29 cellular contexts compared by ENCODE assay signal in genomic region chr1:215282557-215282956, GRCh38.
A peak's percentile ranks its signal among the peaks of the same experiment; 100 is the strongest.
DNase-seq lines count a peak whose midpoint lies in the region; ATAC-seq, FAIRE-seq and TF ChIP-seq lines count a peak whose summit lies in the region.
"Had no signal": no experiment of that assay in that cellular context is flagged by ENCODE, and none has a peak within 500 bp of the region (broad histone marks: within the 10 kb centered on the region; RNA-seq: fewer than 3 reads in every experiment).

No MANE protein-coding gene starts in this region.

- H3K4me3 Mint-ChIP-seq in HFFc6 (peak overlapping the region; percentile 55), astrocyte (ENCODE audit: unreplicated experiment) (no peak overlapping the region)
- H3K4me3 Mint-ChIP-seq: activated CD4-positive, alpha-beta T cell treated with anti-CD3 and anti-CD28 coated beads, Interleukin-2, amount 10 ng/mL, durations not matched to agents 7 days and 5 days; activated T-cell treated with anti-CD3 and anti-CD28 coated beads, Interleukin-2, amount 50 U/mL, for 4 hours; IgD-negative memory B cell; nephron; WTC11 had no signal

- H3K4me1 ChIP-seq in A673 (ENCODE audit: insufficient read depth, low read length, poor library complexity, severe bottlenecking) (no peaks in the 10 kb centered on the region), astrocyte (ENCODE audit: insufficient read depth, low read length) (no peaks in the 10 kb centered on the region), ascending aorta (no peaks in the 10 kb centered on the region)
- H3K4me1 ChIP-seq: BLaER1, esophagus muscularis mucosa, left ventricle myocardium inferior, tibial nerve had no signal

- no peaks in the 10 kb centered on the region for H3K27me3 ChIP-seq in A673 (replicated peaks; ENCODE audit: insufficient read depth, low read depth, low read length, poor library complexity)
- H3K27me3 ChIP-seq in astrocyte (ENCODE audit: insufficient read depth, low read length): no peaks in the 10 kb centered on the region
- no peaks in the 10 kb centered on the region for H3K27me3 ChIP-seq in ascending aorta
- H3K27me3 ChIP-seq: BLaER1, esophagus muscularis mucosa, tibial nerve had no signal

- peak; percentile 64 for FAIRE-seq in astrocyte (lab: Jason Lieb, UNC)

- TF ChIP-seq CTCF in A673 (conservative IDR thresholded peaks at IDR 0.05; ENCODE audit: low read depth, low read length): no peak
- TF ChIP-seq CTCF in HFFc6 (IDR thresholded peaks at IDR 0.05): no peak
- TF ChIP-seq CTCF in astrocyte (IDR thresholded peaks at IDR 0.05; ENCODE audit: insufficient read depth, low read depth, low read length): no peak
- no peak for TF ChIP-seq CTCF in ascending aorta (IDR thresholded peaks at IDR 0.05)

- H3K36me3 Mint-ChIP-seq in HFFc6 (ENCODE audit: low read depth) (no peaks in the 10 kb centered on the region; the same call in 1 of the 2 replicates), astrocyte (ENCODE audit: low read depth, unreplicated experiment) (no peaks in the 10 kb centered on the region)
- H3K36me3 Mint-ChIP-seq: IgD-negative memory B cell, WTC11 had no signal

- H3K36me3 ChIP-seq in A673 (ENCODE audit: insufficient read depth, low read length, poor library complexity, severe bottlenecking) (no peaks in the 10 kb centered on the region), astrocyte (ENCODE audit: insufficient read depth, low read length) (no peaks in the 10 kb centered on the region), ascending aorta (no peaks in the 10 kb centered on the region)
- H3K36me3 ChIP-seq: BLaER1, esophagus muscularis mucosa, left ventricle myocardium inferior, tibial nerve had no signal

- H3K9me3 ChIP-seq in A673 (ENCODE audit: low read depth, low read length, poor library complexity, severe bottlenecking) (no peaks in the 10 kb centered on the region), astrocyte (ENCODE audit: insufficient read depth, low read depth, low read length) (no peaks in the 10 kb centered on the region), ascending aorta (no peaks in the 10 kb centered on the region)
- H3K9me3 ChIP-seq: BLaER1, esophagus muscularis mucosa, left ventricle myocardium inferior, tibial nerve had no signal

- no peak overlapping the region for H3K9ac ChIP-seq in astrocyte (ENCODE audit: low read length)
- H3K9ac ChIP-seq: BLaER1 had no signal

- H3K27ac ChIP-seq in A673 (ENCODE audit: low read depth, low read length, poor library complexity, severe bottlenecking) (no peak overlapping the region), astrocyte (ENCODE audit: low read depth, low read length) (no peak overlapping the region), ascending aorta (no peak overlapping the region)
- H3K27ac ChIP-seq: BLaER1, esophagus muscularis mucosa, left ventricle myocardium inferior, PC-9, tibial nerve had no signal

- DNase-seq in A673 (ENCODE audit: low spot score) (peak; percentile 52), HFFc6 (peak; percentile 29), astrocyte (ENCODE audit: low read depth) (peak; percentile 25), kidney glomerular epithelial cell (lab: John Stamatoyannopoulos, UW) (peak; percentile 19), ascending aorta (ENCODE audit: low spot score in 2 of 2) (no peak), NCI-H1048 (lab: John Stamatoyannopoulos, UW) (no peak)
- DNase-seq: ACHN; activated CD4-positive, alpha-beta T cell treated with anti-CD3 and anti-CD28 coated beads, Interleukin-2, amount 10 ng/mL, durations not matched to agents 7 days and 5 days; activated T-cell treated with anti-CD3 and anti-CD28 coated beads, Interleukin-2, amount 50 U/mL, for 4 hours; DMS53; effector memory CD4-positive, alpha-beta T cell; GOT3; hippocampal formation; left ventricle myocardium inferior; NCI-H1105; NCI-H1930; NCI-H524 treated with DMSO at 0.1 percent for 48 hours; PC-9; SIG-M5; stimulated activated CD4-positive, alpha-beta T cell treated with anti-CD3 and anti-CD28 coated beads, Interleukin-2, amount 100 ng/mL, for 24 hours had no signal

- intact Hi-C loops in A673 (cut with micrococcal nuclease; ENCODE audit: unreplicated experiment): no loop called here
- intact Hi-C loops in ascending aorta (cut with DNase I): no loop called here

- H3K4me3 ChIP-seq in A673 (ENCODE audit: low read depth, low read length, poor library complexity, severe bottlenecking) (no peak overlapping the region), astrocyte (ENCODE audit: insufficient read depth, low read depth, low read length) (no peak overlapping the region), ascending aorta (no peak overlapping the region)
- H3K4me3 ChIP-seq: BLaER1, esophagus muscularis mucosa, left ventricle myocardium inferior, PC-9, smooth muscle cell, tibial nerve had no signal

- H2AFZ ChIP-seq in astrocyte (ENCODE audit: low read depth, low read length): no peak overlapping the region
- H2AFZ ChIP-seq: PC-9 had no signal

- BruUV-seq in A673 (replicated peaks; lab: Mats Ljungman, UMichigan): no TSS peak

- peak overlapping the region; percentile 29 for H3K27ac Mint-ChIP-seq in HFFc6
- no peak overlapping the region for H3K27ac Mint-ChIP-seq in astrocyte (ENCODE audit: unreplicated experiment)
- H3K27ac Mint-ChIP-seq: activated CD4-positive, alpha-beta T cell treated with anti-CD3 and anti-CD28 coated beads, Interleukin-2, amount 10 ng/mL, durations not matched to agents 7 days and 5 days; IgD-negative memory B cell; nephron; WTC11 had no signal

- ATAC-seq in GM21367 (IDR thresholded peaks at IDR 0.05; ENCODE audit: unreplicated experiment) (no peak), HG03097 (IDR thresholded peaks at IDR 0.05; ENCODE audit: low FRiP score, unreplicated experiment) (no peak)
- ATAC-seq: activated T-cell treated with anti-CD3 and anti-CD28 coated beads, Interleukin-2, amount 50 U/mL, for 4 hours; WTC11 had no signal

- CTCF ChIA-PET in A673 (lab: Charles Lee): no interaction called here

- no peak overlapping the region for H3K4me2 ChIP-seq in astrocyte (ENCODE audit: low read length)
- H3K4me2 ChIP-seq: BLaER1, PC-9, smooth muscle cell had no signal

- POLR2A ChIA-PET in A673 (lab: Charles Lee; ENCODE audit: low non-redundant PET): no interaction called here

- peaks cover 53% of the 10 kb centered on the region for H3K4me1 Mint-ChIP-seq in HFFc6 (ENCODE audit: low read depth)
- peaks cover 7% of the 10 kb centered on the region for H3K4me1 Mint-ChIP-seq in astrocyte (ENCODE audit: low read depth, unreplicated experiment)
- H3K4me1 Mint-ChIP-seq: activated CD4-positive, alpha-beta T cell treated with anti-CD3 and anti-CD28 coated beads, Interleukin-2, amount 10 ng/mL, durations not matched to agents 7 days and 5 days; IgD-negative memory B cell; WTC11 had no signal

- H3K9me3 Mint-ChIP-seq in HFFc6 (peaks cover 3% of the 10 kb centered on the region; the same call in 1 of the 2 replicates), astrocyte (ENCODE audit: unreplicated experiment) (no peaks in the 10 kb centered on the region)
- H3K9me3 Mint-ChIP-seq: activated CD4-positive, alpha-beta T cell treated with anti-CD3 and anti-CD28 coated beads, Interleukin-2, amount 10 ng/mL, durations not matched to agents 7 days and 5 days; activated T-cell treated with anti-CD3 and anti-CD28 coated beads, Interleukin-2, amount 50 U/mL, for 4 hours; nephron; WTC11 had no signal

- H3K27me3 Mint-ChIP-seq in HFFc6 (ENCODE audit: insufficient read depth) (no peaks in the 10 kb centered on the region), astrocyte (ENCODE audit: low read depth, unreplicated experiment) (no peaks in the 10 kb centered on the region)
- H3K27me3 Mint-ChIP-seq: activated CD4-positive, alpha-beta T cell treated with anti-CD3 and anti-CD28 coated beads, Interleukin-2, amount 10 ng/mL, durations not matched to agents 7 days and 5 days; IgD-negative memory B cell had no signal

- no peaks in the 10 kb centered on the region for H3K79me2 ChIP-seq in astrocyte (ENCODE audit: insufficient read depth, low read length)

- H4K20me1 ChIP-seq in astrocyte (ENCODE audit: insufficient read depth, low read length): no peaks in the 10 kb centered on the region
- H4K20me1 ChIP-seq: BLaER1 had no signal

Comparison
In these comparisons a context has a peak if more than half of its experiments do, and no peak if none do; other contexts are left out.
1. DNase-seq: peak in A673 (single experiment), HFFc6 (single experiment), astrocyte (single experiment) and kidney glomerular epithelial cell (single experiment); none in ascending aorta (0 of 2) and NCI-H1048 (single experiment).